20 cellular contexts compared by ENCODE assay signal in genomic region chr10:129528376-129528978, GRCh38.
"Had no signal": no experiment of that assay in that cellular context is flagged by ENCODE, and none has a peak within 500 bp of the region (broad histone marks: within the 10 kb centered on the region; RNA-seq: fewer than 3 reads in every experiment).

No MANE protein-coding gene starts in this region.

- ATAC-seq: left lung; naive thymus-derived CD4-positive, alpha-beta T cell; pancreas; sciatic nerve had no signal

- H3K36me3 ChIP-seq: left lung, neural progenitor cell, pancreas, right atrium auricular region, thyroid gland had no signal

- H3K9ac ChIP-seq: neural progenitor cell had no signal

- H3K4me3 ChIP-seq: left lung, neural progenitor cell, pancreas, right atrium auricular region, smooth muscle cell, stomach, thyroid gland had no signal

- H2AFZ ChIP-seq: neural progenitor cell had no signal

- FAIRE-seq: frontal cortex, kidney, pancreas had no signal

- H3K27me3 ChIP-seq: left lung, neural progenitor cell, pancreas, right atrium auricular region, stomach, thyroid gland had no signal

- H3K27ac ChIP-seq: left lung, neural progenitor cell, pancreas, right atrium auricular region, stomach, thyroid gland had no signal

- H3K4me2 ChIP-seq: neural progenitor cell, smooth muscle cell had no signal

- H3K4me1 ChIP-seq: pancreas had no signal

- H3K9me3 ChIP-seq: left lung, pancreas, right atrium auricular region, thyroid gland had no signal

- DNase-seq: cortex of kidney; kidney; left lung; mesendoderm; midbrain; naive thymus-derived CD4-positive, alpha-beta T cell; occipital lobe; stimulated activated CD4-positive, alpha-beta T cell treated with anti-CD3 and anti-CD28 coated beads, Interleukin-12 subunit alpha, Interleukin-12 subunit beta, amount 100 ng/mL, for 4 hours; stimulated activated CD4-positive, alpha-beta T cell treated with anti-CD3 and anti-CD28 coated beads, Interleukin-1b, Interleukin-23, amount 100 ng/mL, for 48 hours; stimulated activated CD4-positive, alpha-beta T cell treated with anti-CD3 and anti-CD28 coated beads, Interleukin-4, amount 100 ng/mL, for 1 hour; stimulated activated CD8-positive, alpha-beta memory T cell treated with anti-CD3 and anti-CD28 coated beads, Interleukin-4, amount 100 ng/mL, for 48 hours; stimulated activated naive CD4-positive, alpha-beta T cell treated with Interleukin-2 at 50 U/mL for 16 hours; thyroid gland had no signal
